ENCODE assay signal across 36 cellular contexts in genomic region chr10:132899751-132900065, GRCh38. TPM values are rescaled to one million over a fixed set of nuclear protein-coding genes. Genes with fewer than 3 reads are reported as not detected.
"Had no signal": no experiment of that assay in that cellular context is flagged by ENCODE, and none has a peak within 500 bp of the region (broad histone marks: within the 10 kb centered on the region; RNA-seq: fewer than 3 reads in every experiment).

No MANE protein-coding gene starts in this region.

- H3K27me3 ChIP-seq: brain microvascular endothelial cell, foreskin keratinocyte, neural progenitor cell, upper lobe of left lung had no signal

- H3K4me1 Mint-ChIP-seq: neural progenitor cell; stimulated activated memory B cell treated with anti-CD40 and anti-IgM and Interleukin-4, amounts not matched to agents 10 μg/mL and 1 μg/mL and 100 μg/mL, for 72 hours had no signal

- H3K36me3 Mint-ChIP-seq: activated naive CD8-positive, alpha-beta T cell treated with anti-CD3 and anti-CD28 coated beads for 36 hours; immature natural killer cell; natural killer cell; neural progenitor cell; stimulated activated memory B cell treated with anti-CD40 and anti-IgM and Interleukin-4, amounts not matched to agents 10 μg/mL and 1 μg/mL and 100 μg/mL, for 72 hours had no signal

- ATAC-seq: activated CD4-positive, CD25-positive, alpha-beta regulatory T cell treated with anti-CD3 and anti-CD28 coated beads, Interleukin-2, amount 50 U/mL, for 24 hours; foreskin keratinocyte; natural killer cell; sciatic nerve had no signal

- H3K9ac ChIP-seq: neural progenitor cell had no signal

- H3K4me1 ChIP-seq: esophagus muscularis mucosa, heart left ventricle, neural progenitor cell, upper lobe of left lung had no signal

- H3K27ac ChIP-seq: brain microvascular endothelial cell, esophagus muscularis mucosa, foreskin keratinocyte, heart left ventricle, neural progenitor cell, upper lobe of left lung, VCaP had no signal

- FAIRE-seq: astrocyte, kidney, small intestine, TTC549 had no signal

- DNase-seq: activated CD4-positive, alpha-beta memory T cell treated with anti-CD3 and anti-CD28 coated beads, Interleukin-2, amount 10 ng/mL, durations not matched to agents 7 days and 5 days; activated CD4-positive, alpha-beta T cell treated with anti-CD3 and anti-CD28 coated beads for 48 hours; activated CD8-positive, alpha-beta memory T cell treated with anti-CD3 and anti-CD28 coated beads, Interleukin-2, amount 50 U/mL, for 48 hours; activated naive CD4-positive, alpha-beta T cell treated with Interleukin-2 at 50 U/mL for 16 hours; activated naive CD8-positive, alpha-beta T cell treated with anti-CD3 and anti-CD28 coated beads for 36 hours; activated T-cell treated with anti-CD3 and anti-CD28 coated beads, Interleukin-2, amount 50 U/mL, for 24 hours; amniotic stem cell; brain microvascular endothelial cell; central memory CD4-positive, alpha-beta T cell; foreskin keratinocyte; hypothalamus; immature natural killer cell; mesendoderm; natural killer cell; small intestine; stimulated activated CD4-positive, alpha-beta T cell treated with anti-CD3 and anti-CD28 coated beads, Interleukin-1b, Interleukin-23, amount 100 ng/mL, for 48 hours; stimulated activated CD4-positive, alpha-beta T cell treated with anti-CD3 and anti-CD28 coated beads, Interleukin-4, amount 100 ng/mL, for 4 hours; stimulated activated CD8-positive, alpha-beta memory T cell treated with anti-CD3 and anti-CD28 coated beads, Interleukin-4, amount 100 ng/mL, for 48 hours; stimulated activated naive CD8-positive, alpha-beta T cell treated with anti-CD3 and anti-CD28 coated beads, Interleukin-15, amount 100 ng/mL, for 72 hours; substantia nigra; SW 1271; T-helper 9 cell had no signal

- H3K4me3 Mint-ChIP-seq: activated CD4-positive, alpha-beta memory T cell treated with anti-CD3 and anti-CD28 coated beads, Interleukin-2, amount 10 ng/mL, durations not matched to agents 7 days and 5 days; activated naive CD8-positive, alpha-beta T cell treated with anti-CD3 and anti-CD28 coated beads for 36 hours; activated T-cell treated with anti-CD3 and anti-CD28 coated beads, Interleukin-2, amount 50 U/mL, for 24 hours; dendritic cell treated with granulocyte-macrophage colony-stimulating factor and Interleukin-4, amounts not matched to agents 40 ng/mL and 50 ng/mL, for 4 days; immature natural killer cell; natural killer cell; neural progenitor cell; stimulated activated memory B cell treated with anti-CD40 and anti-IgM and Interleukin-4, amounts not matched to agents 10 μg/mL and 1 μg/mL and 100 μg/mL, for 72 hours; stimulated activated naive CD8-positive, alpha-beta T cell treated with anti-CD3 and anti-CD28 coated beads, Interleukin-15, amount 100 ng/mL, for 72 hours; T-helper 1 cell treated with Interleukin-12 subunit alpha and Interleukin-12 subunit beta and Interleukin-4 antibody, amounts not matched to agents 30 μg/mL and 1 μg/mL, for 36 hours had no signal

- H3K36me3 ChIP-seq: brain microvascular endothelial cell, esophagus muscularis mucosa, heart left ventricle, neural progenitor cell, upper lobe of left lung had no signal

- H3K4me2 ChIP-seq: neural progenitor cell had no signal

- H3K27ac Mint-ChIP-seq: activated CD4-positive, alpha-beta memory T cell treated with anti-CD3 and anti-CD28 coated beads, Interleukin-2, amount 10 ng/mL, durations not matched to agents 7 days and 5 days; activated naive CD8-positive, alpha-beta T cell treated with anti-CD3 and anti-CD28 coated beads for 36 hours; activated T-cell treated with anti-CD3 and anti-CD28 coated beads, Interleukin-2, amount 50 U/mL, for 24 hours; dendritic cell treated with granulocyte-macrophage colony-stimulating factor and Interleukin-4, amounts not matched to agents 40 ng/mL and 50 ng/mL, for 4 days; immature natural killer cell; natural killer cell; neural progenitor cell; stimulated activated memory B cell treated with anti-CD40 and anti-IgM and Interleukin-4, amounts not matched to agents 10 μg/mL and 1 μg/mL and 100 μg/mL, for 72 hours; stimulated activated naive CD8-positive, alpha-beta T cell treated with anti-CD3 and anti-CD28 coated beads, Interleukin-15, amount 100 ng/mL, for 72 hours; T-helper 1 cell treated with Interleukin-12 subunit alpha and Interleukin-12 subunit beta and Interleukin-4 antibody, amounts not matched to agents 30 μg/mL and 1 μg/mL, for 36 hours had no signal

- H3K9me3 ChIP-seq: upper lobe of left lung had no signal

- H3K9me3 Mint-ChIP-seq: activated CD4-positive, alpha-beta memory T cell treated with anti-CD3 and anti-CD28 coated beads, Interleukin-2, amount 10 ng/mL, durations not matched to agents 7 days and 5 days; immature natural killer cell; natural killer cell; T-helper 1 cell treated with Interleukin-12 subunit alpha and Interleukin-12 subunit beta and Interleukin-4 antibody, amounts not matched to agents 30 μg/mL and 1 μg/mL, for 36 hours had no signal

- H2AFZ ChIP-seq: neural progenitor cell had no signal

- H3K4me3 ChIP-seq: esophagus muscularis mucosa, heart left ventricle, lung, neural progenitor cell, upper lobe of left lung had no signal

RNA-seq across cellular contexts. Expression of gene CFAP46, which starts 42.7 kb away (rescaled TPM):
- total RNA-seq: activated CD4-positive, alpha-beta memory T cell treated with anti-CD3 and anti-CD28 coated beads, Interleukin-2, amount 10 ng/mL, durations not matched to agents 7 days and 5 days had no signal
- polyA plus RNA-seq: immature natural killer cell had no signal
